In genomic region chr9:121200346-121200745, GRCh38 we compare ENCODE assay signal across 9 cellular contexts. TPM values are rescaled to one million over a fixed set of nuclear protein-coding genes. Genes with fewer than 3 reads are reported as not detected.
A peak's percentile ranks its signal among the peaks of the same experiment; 100 is the strongest.
DNase-seq lines count a peak whose midpoint lies in the region; ATAC-seq and TF ChIP-seq lines count a peak whose summit lies in the region.
"Had no signal": no experiment of that assay in that cellular context is flagged by ENCODE, and none has a peak within 500 bp of the region (broad histone marks: within the 10 kb centered on the region; RNA-seq: fewer than 3 reads in every experiment).

No MANE protein-coding gene starts in this region.

- H3K36me3 ChIP-seq in testis (ENCODE audit: low read depth, missing control alignments), result no peaks in the 10 kb centered on the region

- no peaks in the 10 kb centered on the region for H3K27me3 Mint-ChIP-seq in activated CD4-positive, alpha-beta T cell treated with anti-CD3 and anti-CD28 coated beads for 36 hours
- no peaks in the 10 kb centered on the region for H3K27me3 Mint-ChIP-seq in activated naive CD8-positive, alpha-beta T cell

- H3K4me3 Mint-ChIP-seq in activated CD4-positive, alpha-beta T cell treated with anti-CD3 and anti-CD28 coated beads for 36 hours, result peak overlapping the region; percentile 93
- peak overlapping the region; percentile 93 for H3K4me3 Mint-ChIP-seq in activated naive CD8-positive, alpha-beta T cell

- H3K4me1 Mint-ChIP-seq in activated CD4-positive, alpha-beta T cell treated with anti-CD3 and anti-CD28 coated beads for 36 hours, result peaks cover 49% of the 10 kb centered on the region
- H3K4me1 Mint-ChIP-seq in activated naive CD8-positive, alpha-beta T cell (ENCODE audit: low read depth), result peaks cover 60% of the 10 kb centered on the region

- WGBS in testis, 2 donors, result 14 to 16% methylated on average over 4 of the region's 4 CpGs

- peaks cover 19% of the 10 kb centered on the region for H3K4me1 ChIP-seq in testis

- H3K9me3 ChIP-seq in testis, result no peaks in the 10 kb centered on the region

- peak overlapping the region; percentile 95 to 97 for H3K4me3 ChIP-seq in testis

- no peak for ATAC-seq in activated CD4-positive, alpha-beta T cell treated with anti-CD3 and anti-CD28 coated beads for 36 hours
- ATAC-seq in left colon, result peak; percentile 55

- DNase-seq in activated CD4-positive, alpha-beta T cell treated with anti-CD3 and anti-CD28 coated beads for 36 hours, result no peak
- DNase-seq in activated CD4-positive, alpha-beta T cell treated with anti-CD3 and anti-CD28 coated beads for 4 hours, result no peak
- DNase-seq in left colon, result no peak
- DNase-seq in testis, result no peak
- no peak for DNase-seq in kidney glomerular epithelial cell (lab: John Stamatoyannopoulos, UW)
- DNase-seq in DMS53 (lab: John Stamatoyannopoulos, UW), result no peak
- no peak for DNase-seq in NCI-H1417 treated with DMSO at 0.1 percent for 48 hours (lab: John Stamatoyannopoulos, UW)
- DNase-seq: KBM-7 had no signal

- POLR2A ChIA-PET in activated CD4-positive, alpha-beta T cell treated with anti-CD3 and anti-CD28 coated beads for 36 hours (lab: Charles Lee), result no interaction called here

- H3K27me3 ChIP-seq in testis, result no peaks in the 10 kb centered on the region

- no peak for TF ChIP-seq CTCF in testis (IDR thresholded peaks at IDR 0.05)

- intact Hi-C loops in activated CD4-positive, alpha-beta T cell treated with anti-CD3 and anti-CD28 coated beads for 36 hours (cut with DNase I, micrococcal nuclease), result loop anchor here (2.0 to 5.0 kb wide), 4 partner anchors 78 to 408 kb away; partner anchors contain the start of genes FBXW2 (in 1 of the 2), PSMD5 (in 1 of the 2) and TRAF1 (in 1 of the 2)
- intact Hi-C loops in left colon (cut with DNase I, micrococcal nuclease), result no loop called here
- intact Hi-C loops in testis (cut with DNase I; ENCODE audit: low total_unique reads), result no loop called here

- peak overlapping the region; percentile 90 to 96 for H3K27ac ChIP-seq in testis

- H3K27ac Mint-ChIP-seq in activated CD4-positive, alpha-beta T cell treated with anti-CD3 and anti-CD28 coated beads for 36 hours, result peak overlapping the region; percentile 85
- H3K27ac Mint-ChIP-seq in activated naive CD8-positive, alpha-beta T cell, result peak overlapping the region; percentile 88

- H3K36me3 Mint-ChIP-seq in activated CD4-positive, alpha-beta T cell treated with anti-CD3 and anti-CD28 coated beads for 36 hours (ENCODE audit: low read depth), result peaks cover 2% of the 10 kb centered on the region
- H3K36me3 Mint-ChIP-seq in activated naive CD8-positive, alpha-beta T cell, result no peaks in the 10 kb centered on the region

- H3K9me3 Mint-ChIP-seq in activated CD4-positive, alpha-beta T cell treated with anti-CD3 and anti-CD28 coated beads for 36 hours (ENCODE audit: low read depth), result no peaks in the 10 kb centered on the region
- H3K9me3 Mint-ChIP-seq in activated naive CD8-positive, alpha-beta T cell (ENCODE audit: low read depth), result no peaks in the 10 kb centered on the region

- CTCF ChIA-PET in activated CD4-positive, alpha-beta T cell treated with anti-CD3 and anti-CD28 coated beads for 36 hours (lab: Charles Lee), result interaction anchor here (1.2 to 5.0 kb wide), 5 partner anchors 12 to 120 kb away, joined by 3 to 41 read pairs (median 12); no protein-coding TSS in a partner anchor

- TF ChIP-seq POLR2A in testis (IDR thresholded peaks at IDR 0.05), result no peak

RNA-seq across cellular contexts. Expression of gene RAB14, which starts 1.3 kb away (rescaled TPM):
- total RNA-seq in activated CD4-positive, alpha-beta T cell treated with anti-CD3 and anti-CD28 coated beads for 36 hours, result 10 to 100 TPM; 52.3 to 54.7 TPM
- total RNA-seq in left colon (10 to 100 TPM; 87.1 to 93.1 TPM), testis (10 to 100 TPM; 44.6 to 51.1 TPM)
- 66.7 TPM for polyA plus RNA-seq in testis (ENCODE audit: insufficient read depth, low read depth, low replicate concordance)

Comparison
In these comparisons a context has a peak if more than half of its experiments do, and no peak if none do; other contexts are left out.
1. intact Hi-C loops: an anchor here in activated CD4-positive, alpha-beta T cell treated with anti-CD3 and anti-CD28 coated beads for 36 hours (2.0 to 5.0 kb wide); none called in left colon and testis.